Comparison of ENCODE assay signal across 19 cellular contexts in genomic region chr2:196660264-196660663, GRCh38. TPM values are rescaled to one million over a fixed set of nuclear protein-coding genes. Genes with fewer than 3 reads are reported as not detected.
A peak's percentile ranks its signal among the peaks of the same experiment; 100 is the strongest.
DNase-seq lines count a peak whose midpoint lies in the region; ATAC-seq and TF ChIP-seq lines count a peak whose summit lies in the region.
"Had no signal": no experiment of that assay in that cellular context is flagged by ENCODE, and none has a peak within 500 bp of the region (broad histone marks: within the 10 kb centered on the region; RNA-seq: fewer than 3 reads in every experiment).

No MANE protein-coding gene starts in this region.

- no peak overlapping the region for H2AFZ ChIP-seq in PC-3 (ENCODE audit: low read length)

- H3F3A ChIP-seq in PC-3 (ENCODE audit: low read length, unreplicated experiment) = no peaks in the 10 kb centered on the region

- no peaks in the 10 kb centered on the region for H3K79me2 ChIP-seq in PC-3 (ENCODE audit: low read length)

- no peak overlapping the region for H3K27ac ChIP-seq in PC-3 (ENCODE audit: low read length)
- H3K27ac ChIP-seq: spleen had no signal

- intact Hi-C loops in PC-3 (cut with micrococcal nuclease) = no loop called here

- BruUV-seq in PC-3 (replicated peaks; lab: Mats Ljungman, UMichigan) = no TSS peak

- DNase-seq in AG09309 (ENCODE audit: low read depth) (peak; percentile 16), LHCN-M2 (ENCODE audit: low read depth) (peak; percentile 71), cardiac fibroblast (ENCODE audit: low read depth in 2 of 2) (peak; percentile 32 to 68), kidney tubule cell (ENCODE audit: low spot score) (peak; percentile 46), PC-3 (no peak), NCI-H1048 (lab: John Stamatoyannopoulos, UW) (no peak), NCI-H2171 (lab: John Stamatoyannopoulos, UW) (no peak)
- DNase-seq: activated CD4-positive, alpha-beta T cell treated with anti-CD3 and anti-CD28 coated beads, Interleukin-2, amount 50 U/mL, for 48 hours; activated T-cell treated with anti-CD3 and anti-CD28 coated beads, Interleukin-2, amount 50 U/mL, for 48 hours; hippocampal formation; Karpas-422; left colon; NCI-H187 treated with DMSO at 0.1 percent for 48 hours; NCI-H510A treated with DMSO at 0.1 percent for 48 hours; OCI-M1; posterior cingulate gyrus; spleen; stimulated activated naive CD8-positive, alpha-beta T cell treated with anti-CD3 and anti-CD28 coated beads, Interleukin-15, Interleukin-2, amounts not matched to agents 100 U/mL and 50 U/mL, for 24 hours had no signal

- no peak overlapping the region for H3K9ac ChIP-seq in PC-3 (ENCODE audit: low read length)

- no peaks in the 10 kb centered on the region for H4K20me1 ChIP-seq in PC-3 (ENCODE audit: low read length)

- no peak overlapping the region for H3K4me2 ChIP-seq in PC-3 (ENCODE audit: low read length)

- POLR2A ChIA-PET in PC-3 (lab: Charles Lee; ENCODE audit: unreplicated experiment) = no interaction called here

- H3K9me2 ChIP-seq in PC-3 (replicated peaks; ENCODE audit: low read length) = no peaks in the 10 kb centered on the region

- TF ChIP-seq CTCF in AG09309 (IDR thresholded peaks at IDR 0.05; ENCODE audit: control insufficient read depth, insufficient read depth, low read depth, low read length, missing control alignments) (no peak), cardiac fibroblast (IDR thresholded peaks at IDR 0.05; ENCODE audit: low read depth, low read length) (no peak), PC-3 (conservative IDR thresholded peaks at IDR 0.05; ENCODE audit: low read depth, low read length) (no peak)

- CTCF ChIA-PET in PC-3 (lab: Charles Lee) = no interaction called here

- H3K27me3 ChIP-seq in PC-3 (ENCODE audit: low read length) = no peaks in the 10 kb centered on the region
- H3K27me3 ChIP-seq: spleen had no signal

- H3K9me3 ChIP-seq in PC-3 (ENCODE audit: low read length) = no peaks in the 10 kb centered on the region

- 0 out of 2 replicates have a peak, but pooled peaks cover 4% of the 10 kb centered on the region for H3K36me3 ChIP-seq in PC-3 (ENCODE audit: low read depth, low read length)
- H3K36me3 ChIP-seq: spleen had no signal

- H3K4me3 ChIP-seq in AG09309 (ENCODE audit: control insufficient read depth, low read depth, low read length) (no peak overlapping the region), cardiac fibroblast (replicated peaks in 1 of 2; ENCODE audit: low read depth in 2 of 2, low read length in 2 of 2) (no peak overlapping the region), PC-3 (ENCODE audit: low read length) (no peak overlapping the region)
- H3K4me3 ChIP-seq: spleen had no signal

- no peaks in the 10 kb centered on the region for H3K4me1 ChIP-seq in PC-3 (ENCODE audit: insufficient read depth, low read length)
- H3K4me1 ChIP-seq: spleen had no signal

- ATAC-seq in PC-3 (no peak), GM19397 (IDR thresholded peaks at IDR 0.05; ENCODE audit: unreplicated experiment) (no peak)
- ATAC-seq: left colon; stimulated activated naive CD8-positive, alpha-beta T cell treated with anti-CD3 and anti-CD28 coated beads, Interleukin-15, Interleukin-2, amounts not matched to agents 100 U/mL and 50 U/mL, for 24 hours had no signal

RNA-seq across cellular contexts. Expression of gene CCDC150, which starts 20.7 kb away (rescaled TPM):
- total RNA-seq in LHCN-M2 (2014; rRNA removed) = 10.2 and 11.3 TPM in 2 replicates
- polyA plus RNA-seq in LHCN-M2 (2012) = 1.9 TPM
- 13.1 and 15.6 TPM in 2 replicates for total RNA-seq in PC-3 (2014; rRNA removed)

Comparison
In these comparisons a context has a peak if more than half of its experiments do, and no peak if none do; other contexts are left out.
1. DNase-seq: peak in AG09309 (single experiment), LHCN-M2 (single experiment), cardiac fibroblast (2 of 2) and kidney tubule cell (single experiment); none in PC-3 (single experiment), NCI-H1048 (single experiment) and NCI-H2171 (single experiment).